Comparison of ENCODE assay signal across 9 cellular contexts in genomic region chr3:129485681-129486056, GRCh38. TPM values are rescaled to one million over a fixed set of nuclear protein-coding genes. Genes with fewer than 3 reads are reported as not detected.
A peak's percentile ranks its signal among the peaks of the same experiment; 100 is the strongest.
DNase-seq lines count a peak whose midpoint lies in the region; ATAC-seq, FAIRE-seq and TF ChIP-seq lines count a peak whose summit lies in the region.
"Had no signal": no experiment of that assay in that cellular context is flagged by ENCODE, and none has a peak within 500 bp of the region (broad histone marks: within the 10 kb centered on the region; RNA-seq: fewer than 3 reads in every experiment).

No MANE protein-coding gene starts in this region.

- peaks cover 27% of the 10 kb centered on the region for H3K4me1 ChIP-seq in cardiac muscle cell (ENCODE audit: low read depth)

- no peaks in the 10 kb centered on the region for H3K27me3 ChIP-seq in cardiac muscle cell

- DNase-seq in ELR (ENCODE audit: low read depth) (peak; percentile 97), cardiac muscle cell (ENCODE audit: low read depth in 1 of 2, low spot score in 1 of 2) (peak in 1 of 2 donors; percentile 99), renal cortical epithelial cell (ENCODE audit: low read depth) (peak; percentile 86), GM12891 (ENCODE audit: insufficient read length, low spot score) (no peak)
- DNase-seq in stimulated activated CD4-positive, alpha-beta T cell treated with anti-CD3 and anti-CD28 coated beads, Interleukin-4, amount 100 ng/mL, for 4 hours: no peak

- no peaks in the 10 kb centered on the region for H3K9me3 ChIP-seq in cardiac muscle cell (ENCODE audit: low read depth)

- H3K36me3 ChIP-seq in cardiac muscle cell: no peaks in the 10 kb centered on the region

- no peak for FAIRE-seq in GM12891 (lab: Jason Lieb, UNC)

- peak overlapping the region; percentile 48 for H3K27ac ChIP-seq in angular gyrus (ENCODE audit: low read depth, low read length)
- H3K27ac ChIP-seq in cardiac muscle cell: peak overlapping the region; percentile 85

- TF ChIP-seq CTCF in cardiac muscle cell (IDR thresholded peaks at IDR 0.05; ENCODE audit: low read depth, low read length): no peak

- no peak for TF ChIP-seq POLR2A in GM12891 (IDR thresholded peaks at IDR 0.05; ENCODE audit: low read depth, low read length)

- ATAC-seq in HG02938 (IDR thresholded peaks at IDR 0.05; ENCODE audit: unreplicated experiment) (no peak), SK-N-SH treated with all-trans-retinoic acid at 6 μM for 48 hours (no peak)

- H3K4me3 ChIP-seq in cardiac muscle cell: no peak overlapping the region

TF ChIP-seq in GM12891, 5 proteins besides CTCF, POLR2A, EP300 and RAD21:
- TF ChIP-seq PAX5 (IDR thresholded peaks at IDR 0.05; ENCODE audit: insufficient read depth, low read length, severe bottlenecking) (no peak), POLR2AphosphoS5 (IDR thresholded peaks at IDR 0.05; ENCODE audit: low read depth, low read length) (no peak), TAF1 (IDR thresholded peaks at IDR 0.05; ENCODE audit: low read depth, low read length) (no peak), SPI1 (IDR thresholded peaks at IDR 0.05; ENCODE audit: low read depth, low read length) (no peak), POU2F2 (IDR thresholded peaks at IDR 0.05; ENCODE audit: low read depth, low read length) (no peak)

TF ChIP-seq in SK-N-SH treated with all-trans-retinoic acid at 6 μM for 48 hours, 23 proteins besides CTCF, POLR2A, EP300 and RAD21:
- TF ChIP-seq, protein P1, sequence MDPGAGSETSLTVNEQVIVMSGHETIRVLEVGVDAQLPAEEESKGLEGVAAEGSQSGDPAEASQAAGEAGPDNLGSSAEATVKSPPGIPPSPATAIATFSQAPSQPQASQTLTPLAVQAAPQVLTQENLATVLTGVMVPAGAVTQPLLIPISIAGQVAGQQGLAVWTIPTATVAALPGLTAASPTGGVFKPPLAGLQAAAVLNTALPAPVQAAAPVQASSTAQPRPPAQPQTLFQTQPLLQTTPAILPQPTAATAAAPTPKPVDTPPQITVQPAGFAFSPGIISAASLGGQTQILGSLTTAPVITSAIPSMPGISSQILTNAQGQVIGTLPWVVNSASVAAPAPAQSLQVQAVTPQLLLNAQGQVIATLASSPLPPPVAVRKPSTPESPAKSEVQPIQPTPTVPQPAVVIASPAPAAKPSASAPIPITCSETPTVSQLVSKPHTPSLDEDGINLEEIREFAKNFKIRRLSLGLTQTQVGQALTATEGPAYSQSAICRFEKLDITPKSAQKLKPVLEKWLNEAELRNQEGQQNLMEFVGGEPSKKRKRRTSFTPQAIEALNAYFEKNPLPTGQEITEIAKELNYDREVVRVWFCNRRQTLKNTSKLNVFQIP (CRISPR knock-in tag; IDR thresholded peaks at IDR 0.05; ENCODE audit: borderline replicate concordance, low read depth): no peak
- TF ChIP-seq CSDC2 (CRISPR knock-in tag; IDR thresholded peaks at IDR 0.05): no peak

RNA-seq across cellular contexts. Expression of gene RHO, which starts 42.8 kb away (rescaled TPM):
- total RNA-seq in cardiac muscle cell (not detected in 2 replicates), renal cortical epithelial cell (not detected in 2 replicates)
- polyA plus RNA-seq in cardiac muscle cell: not detected in 2 replicates
- polyA plus RNA-seq in GM12891 (2012; ENCODE audit: low read depth, missing spikeins): not detected
- total RNA-seq: lung microvascular endothelial cell had no signal

RNA-seq across cellular contexts. Expression of gene IFT122, which starts 45.6 kb away (rescaled TPM):
- 28.3 and 31.5 TPM in 2 replicates for total RNA-seq in cardiac muscle cell
- 21.9 and 40.0 TPM in 2 replicates for polyA plus RNA-seq in cardiac muscle cell
- 13.2 and 32.8 TPM in 2 replicates for total RNA-seq in renal cortical epithelial cell
- 9.0 TPM for polyA plus RNA-seq in GM12891 (2012; ENCODE audit: low read depth, missing spikeins)

RNA-seq across cellular contexts. Expression of gene MBD4, which starts 45.9 kb away (rescaled TPM):
- total RNA-seq in cardiac muscle cell (16.2 and 30.0 TPM in 2 replicates), renal cortical epithelial cell (20.8 and 34.7 TPM in 2 replicates)
- 39.8 and 60.8 TPM in 2 replicates for polyA plus RNA-seq in cardiac muscle cell
- polyA plus RNA-seq in GM12891 (2012; ENCODE audit: low read depth, missing spikeins): 26.5 TPM

RNA-seq across cellular contexts. Expression of gene EFCAB12, which starts 57.2 kb away (rescaled TPM):
- total RNA-seq in cardiac muscle cell (0.48 and 0.85 TPM in 2 replicates), renal cortical epithelial cell (0.50 TPM in 1 of 2 replicates, not detected in the other)
- 0.49 and 1.7 TPM in 2 replicates for polyA plus RNA-seq in cardiac muscle cell
- 0.13 TPM for polyA plus RNA-seq in GM12891 (2012; ENCODE audit: low read depth, missing spikeins)

RNA-seq across cellular contexts. Expression of gene H1-8, which starts 57.3 kb away (rescaled TPM):
- not detected in 2 replicates for total RNA-seq in cardiac muscle cell
- not detected in 2 replicates for polyA plus RNA-seq in cardiac muscle cell
- not detected in 2 replicates for total RNA-seq in renal cortical epithelial cell
- polyA plus RNA-seq in GM12891 (2012; ENCODE audit: low read depth, missing spikeins): not detected
- total RNA-seq: lung microvascular endothelial cell had no signal

Comparison
In these comparisons a context has a peak if more than half of its experiments do, and no peak if none do; other contexts are left out.
1. DNase-seq: peak in ELR (single experiment) and renal cortical epithelial cell (single experiment); none in stimulated activated CD4-positive, alpha-beta T cell treated with anti-CD3 and anti-CD28 coated beads, Interleukin-4, amount 100 ng/mL, for 4 hours (0 of 2) and GM12891 (single experiment).